8 cellular contexts compared by ENCODE assay signal in the genomic region with DNA sequence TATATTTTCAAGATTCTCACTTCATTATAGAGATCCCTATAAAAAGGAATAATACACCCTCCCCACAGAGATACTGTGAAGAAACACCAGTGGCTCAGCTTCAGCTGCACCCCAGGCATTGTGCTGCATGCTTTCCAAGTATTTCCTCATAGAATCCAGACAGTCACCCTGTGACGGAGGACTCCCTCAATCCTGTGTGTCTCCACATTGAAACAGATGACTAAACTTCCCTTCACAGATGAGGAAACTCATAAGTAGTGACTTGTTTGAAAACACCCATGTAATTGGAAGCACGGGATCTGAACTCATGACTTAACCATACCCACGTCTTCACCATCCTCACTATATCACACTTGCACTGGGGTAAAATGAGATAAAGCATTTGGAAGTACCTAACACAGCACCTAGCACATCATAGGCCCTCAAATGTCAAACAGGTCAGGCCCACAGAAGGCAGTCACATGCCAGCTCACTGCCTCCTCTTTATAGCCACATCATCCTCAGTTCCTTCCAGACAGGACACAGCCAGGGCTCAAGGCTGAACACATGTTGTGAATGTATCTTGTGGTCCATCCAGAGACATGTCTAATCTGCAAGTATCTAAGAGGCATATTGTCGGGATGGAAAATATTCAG. TPM values are rescaled to one million over a fixed set of nuclear protein-coding genes. Genes with fewer than 3 reads are reported as not detected.
DNase-seq lines count a peak whose midpoint lies in the region; ATAC-seq and TF ChIP-seq lines count a peak whose summit lies in the region.
"Had no signal": no experiment of that assay in that cellular context is flagged by ENCODE, and none has a peak within 500 bp of the region (broad histone marks: within the 10 kb centered on the region; RNA-seq: fewer than 3 reads in every experiment).

No MANE protein-coding gene starts in this region.

- intact Hi-C loops in IMR-90 (cut with micrococcal nuclease) (loop anchor here (1.0 to 5.0 kb wide), 4 partner anchors 56 to 360 kb away; a partner anchor contains a TSS), lower leg skin (cut with DNase I; ENCODE audit: low total_unique reads) (no loop called here), transverse colon (cut with DNase I; ENCODE audit: low total_unique reads) (no loop called here)
- intact Hi-C loops in activated T-helper 1 cell treated with anti-CD3 and anti-CD28 coated beads, Interleukin-12 subunit alpha, Interleukin-12 subunit beta, Interleukin-2, Interleukin-4 antibody, amounts not matched to agents 30 ng/mL and 10 ng/mL and 1 ng/mL, durations not matched to agents 14 hours and 24 hours and 36 hours (cut with micrococcal nuclease) = loop anchor here (1.0 to 10.0 kb wide), 4 partner anchors 146 to 367 kb away; no protein-coding TSS in a partner anchor

- H3K4ac ChIP-seq in IMR-90 (ENCODE audit: low read depth, low read length) = peak overlapping the region; percentile 37

- no peak for TF ChIP-seq CTCF in IMR-90 (conservative IDR thresholded peaks at IDR 0.05; ENCODE audit: low read depth, low read length)
- TF ChIP-seq CTCF in chondrocyte (IDR thresholded peaks at IDR 0.05) = no peak
- no peak for TF ChIP-seq CTCF in lower leg skin (IDR thresholded peaks at IDR 0.05)
- no peak for TF ChIP-seq CTCF in transverse colon (IDR thresholded peaks at IDR 0.05)

- peak overlapping the region; percentile 18; the same call in 1 of the 2 replicates for H3K4me2 ChIP-seq in IMR-90 (ENCODE audit: low read depth, low read length)

- CTCF ChIA-PET in IMR-90 (lab: Yijun Ruan, JAX) = interaction anchor here (0.6 to 3.5 kb wide), 23 partner anchors 9 to 400 kb away, joined by 3 to 12 read pairs (median 4); a partner anchor contains a TSS

- dilution Hi-C loops in IMR-90 (cut with HindIII; ENCODE audit: low sequenced_read_pairs, unreplicated experiment) = no loop called here

- H3K4me3 ChIP-seq in IMR-90 (ENCODE audit: insufficient read depth, low read depth, low read length) (no peak overlapping the region), lower leg skin (ENCODE audit: low read depth, poor library complexity, severe bottlenecking) (no peak overlapping the region), transverse colon (no peak overlapping the region)

- H2AFZ ChIP-seq in IMR-90 (replicated peaks; ENCODE audit: low read length, poor library complexity) = no peak overlapping the region

- peak; percentile 93 for DNase-seq in IMR-90
- no peak for DNase-seq in chondrocyte (ENCODE audit: low spot score)
- peak; percentile 57 to 83 for DNase-seq in lower leg skin (ENCODE audit: low spot score in 2 of 2)
- no peak for DNase-seq in transverse colon
- DNase-seq in activated T-helper 1 cell treated with anti-CD3 and anti-CD28 coated beads, Interleukin-12 subunit alpha, Interleukin-12 subunit beta, Interleukin-2, Interleukin-4 antibody, amounts not matched to agents 30 ng/mL and 10 ng/mL and 1 ng/mL, durations not matched to agents 14 hours and 24 hours and 36 hours (ENCODE audit: low spot score) = no peak
- no peak for DNase-seq in activated naive CD8-positive, alpha-beta T cell treated with anti-CD3 and anti-CD28 coated beads for 36 hours

- H3K23ac ChIP-seq in IMR-90 (ENCODE audit: low read depth, low read length) = peak overlapping the region; percentile 72

- no peak overlapping the region for H3K9ac ChIP-seq in IMR-90 (ENCODE audit: low read depth, low read length)

- no peak for TF ChIP-seq RAD21 in IMR-90 (IDR thresholded peaks at IDR 0.05; ENCODE audit: low read length)

- H3K36me3 ChIP-seq in IMR-90 (ENCODE audit: control insufficient read depth, insufficient read depth, low read length) = peaks cover 18% of the 10 kb centered on the region
- H3K36me3 ChIP-seq in transverse colon = peaks cover 0 to 6% (median 0%) of the 10 kb centered on the region in 4 donors

- peak overlapping the region; percentile 80 for H3K14ac ChIP-seq in IMR-90 (replicated peaks; ENCODE audit: low read depth, low read length)

- no peaks in the 10 kb centered on the region for H3K27me3 Mint-ChIP-seq in chondrocyte (ENCODE audit: low read depth)
- peaks cover 3% of the 10 kb centered on the region for H3K27me3 Mint-ChIP-seq in activated T-helper 1 cell treated with anti-CD3 and anti-CD28 coated beads, Interleukin-12 subunit alpha, Interleukin-12 subunit beta, Interleukin-2, Interleukin-4 antibody, amounts not matched to agents 30 ng/mL and 10 ng/mL and 1 ng/mL, durations not matched to agents 14 hours and 24 hours and 36 hours (ENCODE audit: insufficient read depth)
- no peaks in the 10 kb centered on the region for H3K27me3 Mint-ChIP-seq in activated naive CD8-positive, alpha-beta T cell treated with anti-CD3 and anti-CD28 coated beads for 36 hours

- peaks cover 19% of the 10 kb centered on the region; the same call in 1 of the 2 replicates for H4K20me1 ChIP-seq in IMR-90 (ENCODE audit: insufficient read depth, low read length)

- H2BK120ac ChIP-seq in IMR-90 (ENCODE audit: low read depth, low read length) = peak overlapping the region; percentile 48

- H3K9me3 ChIP-seq in IMR-90 (ENCODE audit: control insufficient read depth, insufficient read depth, low read length) (no peaks in the 10 kb centered on the region), transverse colon (no peaks in the 10 kb centered on the region)

- H3K27ac ChIP-seq in IMR-90 (ENCODE audit: insufficient read depth, low read length) = peak overlapping the region; percentile 45; the same call in 1 of the 2 replicates
- H3K27ac ChIP-seq in transverse colon = peak overlapping the region in 3 of 4 donors; percentile 5 to 49 (median 16)

- peaks cover 53% of the 10 kb centered on the region for H3K4me1 Mint-ChIP-seq in chondrocyte (ENCODE audit: low read depth)
- peaks cover 13% of the 10 kb centered on the region for H3K4me1 Mint-ChIP-seq in activated T-helper 1 cell treated with anti-CD3 and anti-CD28 coated beads, Interleukin-12 subunit alpha, Interleukin-12 subunit beta, Interleukin-2, Interleukin-4 antibody, amounts not matched to agents 30 ng/mL and 10 ng/mL and 1 ng/mL, durations not matched to agents 14 hours and 24 hours and 36 hours (ENCODE audit: low read depth)
- peaks cover 3% of the 10 kb centered on the region for H3K4me1 Mint-ChIP-seq in activated naive CD8-positive, alpha-beta T cell treated with anti-CD3 and anti-CD28 coated beads for 36 hours

- H3K79me1 ChIP-seq in IMR-90 (ENCODE audit: low read depth in 1 of 2, low read length in 2 of 2) = peaks cover 0 to 52% of the 10 kb centered on the region in 2 experiments; a peak in 2 of 4 replicates

- H2BK5ac ChIP-seq in IMR-90 (ENCODE audit: low read depth, low read length, poor library complexity, severe bottlenecking) = peak overlapping the region; percentile 84

- WGBS in IMR-90 (ENCODE audit: extremely low coverage in 2 of 2, insufficient read length in 1 of 2), 2 experiments = no CpG with 5 or more reads among the region's 4 CpGs
- WGBS in lower leg skin, 2 donors = 71 to 81% methylated on average over 4 of the region's 4 CpGs
- WGBS in transverse colon (ENCODE audit: low coverage in 1 of 2), 2 donors = 76 to 83% methylated on average over 1 to 4 of the region's 4 CpGs

- H3K56ac ChIP-seq in IMR-90 (ENCODE audit: extremely low read depth, insufficient read depth, low read length) = no peak overlapping the region; the same call in 1 of the 2 replicates

- H3K36me3 Mint-ChIP-seq in chondrocyte (ENCODE audit: low read depth) = peaks cover 15% of the 10 kb centered on the region
- peaks cover 7% of the 10 kb centered on the region for H3K36me3 Mint-ChIP-seq in activated T-helper 1 cell treated with anti-CD3 and anti-CD28 coated beads, Interleukin-12 subunit alpha, Interleukin-12 subunit beta, Interleukin-2, Interleukin-4 antibody, amounts not matched to agents 30 ng/mL and 10 ng/mL and 1 ng/mL, durations not matched to agents 14 hours and 24 hours and 36 hours (ENCODE audit: low read depth)
- no peaks in the 10 kb centered on the region for H3K36me3 Mint-ChIP-seq in activated naive CD8-positive, alpha-beta T cell treated with anti-CD3 and anti-CD28 coated beads for 36 hours

- H3K27ac Mint-ChIP-seq in chondrocyte (ENCODE audit: unreplicated experiment) = peak overlapping the region; percentile 10
- H3K27ac Mint-ChIP-seq in activated T-helper 1 cell treated with anti-CD3 and anti-CD28 coated beads, Interleukin-12 subunit alpha, Interleukin-12 subunit beta, Interleukin-2, Interleukin-4 antibody, amounts not matched to agents 30 ng/mL and 10 ng/mL and 1 ng/mL, durations not matched to agents 14 hours and 24 hours and 36 hours = no peak overlapping the region
- H3K27ac Mint-ChIP-seq in activated naive CD8-positive, alpha-beta T cell treated with anti-CD3 and anti-CD28 coated beads for 36 hours = no peak overlapping the region
- H3K27ac Mint-ChIP-seq: mesothelial cell of epicardium had no signal

- H4K8ac ChIP-seq in IMR-90 (ENCODE audit: low read depth in 2 of 2, low read length in 2 of 2) = peak overlapping the region in 1 of 2 experiments; percentile 58; a peak in 1 of 4 replicates

- POLR2A ChIA-PET in IMR-90 (lab: Charles Lee; ENCODE audit: unreplicated experiment) = no interaction called here

- H2BK20ac ChIP-seq in IMR-90 (ENCODE audit: low read depth, low read length) = peak overlapping the region; percentile 66; the same call in 1 of the 2 replicates

- no peak overlapping the region for H4K91ac ChIP-seq in IMR-90 (ENCODE audit: insufficient read depth, low read depth, low read length)

- peak overlapping the region; percentile 79; the same call in 1 of the 2 replicates for H2AK5ac ChIP-seq in IMR-90 (ENCODE audit: low read depth, low read length)

- peaks cover 16% of the 10 kb centered on the region for H3K9me1 ChIP-seq in IMR-90 (ENCODE audit: insufficient read depth, low read length)

- peak overlapping the region; percentile 6 for H2AK9ac ChIP-seq in IMR-90 (replicated peaks; ENCODE audit: low read depth, low read length, poor library complexity)

- no peak overlapping the region for H4K5ac ChIP-seq in IMR-90 (ENCODE audit: low read depth, low read length)

- peak; percentile 34 for ATAC-seq in IMR-90 (ENCODE audit: low read depth)
- no peak for ATAC-seq in HG03039 (IDR thresholded peaks at IDR 0.05; ENCODE audit: unreplicated experiment)

- H3K18ac ChIP-seq in IMR-90 (ENCODE audit: low read depth, low read length) = peak overlapping the region; percentile 6; the same call in 1 of the 2 replicates

- no TSS peak for BruUV-seq in IMR-90 (replicated peaks; lab: Mats Ljungman, UMichigan)

- no peak for TF ChIP-seq POLR2A in IMR-90 (IDR thresholded peaks at IDR 0.05; ENCODE audit: low read depth, low read length)
- TF ChIP-seq POLR2A in lower leg skin (IDR thresholded peaks at IDR 0.05) = no peak
- no peak for TF ChIP-seq POLR2A in transverse colon (IDR thresholded peaks at IDR 0.05)

- no peak overlapping the region for H3K4me3 Mint-ChIP-seq in chondrocyte (ENCODE audit: unreplicated experiment)
- no peak overlapping the region for H3K4me3 Mint-ChIP-seq in activated T-helper 1 cell treated with anti-CD3 and anti-CD28 coated beads, Interleukin-12 subunit alpha, Interleukin-12 subunit beta, Interleukin-2, Interleukin-4 antibody, amounts not matched to agents 30 ng/mL and 10 ng/mL and 1 ng/mL, durations not matched to agents 14 hours and 24 hours and 36 hours
- no peak overlapping the region for H3K4me3 Mint-ChIP-seq in activated naive CD8-positive, alpha-beta T cell treated with anti-CD3 and anti-CD28 coated beads for 36 hours
- H3K4me3 Mint-ChIP-seq: mesothelial cell of epicardium had no signal

- H3K4me1 ChIP-seq in IMR-90 (ENCODE audit: control insufficient read depth, insufficient read depth, low read length) (peaks cover 9% of the 10 kb centered on the region; the same call in 1 of the 2 replicates), transverse colon (peaks cover 5 to 19% (median 14%) of the 10 kb centered on the region in 4 donors)

- peak overlapping the region; percentile 31; the same call in 2 of the 3 replicates for H2BK15ac ChIP-seq in IMR-90 (ENCODE audit: low read depth, low read length)

- H3K9me3 Mint-ChIP-seq in chondrocyte (ENCODE audit: low read depth) = no peaks in the 10 kb centered on the region
- H3K9me3 Mint-ChIP-seq in activated T-helper 1 cell treated with anti-CD3 and anti-CD28 coated beads, Interleukin-12 subunit alpha, Interleukin-12 subunit beta, Interleukin-2, Interleukin-4 antibody, amounts not matched to agents 30 ng/mL and 10 ng/mL and 1 ng/mL, durations not matched to agents 14 hours and 24 hours and 36 hours = no peaks in the 10 kb centered on the region
- no peaks in the 10 kb centered on the region for H3K9me3 Mint-ChIP-seq in activated naive CD8-positive, alpha-beta T cell treated with anti-CD3 and anti-CD28 coated beads for 36 hours
- H3K9me3 Mint-ChIP-seq: mesothelial cell of epicardium had no signal

- H3K27me3 ChIP-seq in IMR-90 (ENCODE audit: control insufficient read depth, insufficient read depth, low read length) (no peaks in the 10 kb centered on the region), transverse colon (no peaks in the 10 kb centered on the region)

- in situ Hi-C loops in IMR-90 (cut with MboI; ENCODE audit: low sequenced_read_pairs) = loop anchor here (10.0 kb wide), 1 partner anchor 367 kb away; no protein-coding TSS in a partner anchor
- in situ Hi-C loops in transverse colon (cut with MboI; ENCODE audit: low pct_ligation_motif_present in 1 of 4, low pct_unique_long_range_greater_than_20kb in 1 of 4, low sequenced_read_pairs in 3 of 4) = no loop called here

- TF ChIP-seq EP300 in transverse colon (IDR thresholded peaks at IDR 0.05; ENCODE audit: low read depth) = no peak

RNA-seq across cellular contexts. Expression of a gene that starts 55.2 kb away (rescaled TPM):
- total RNA-seq in IMR-90 (2012; rRNA removed) (11.1 and 13.3 TPM in 2 replicates), chondrocyte (30.8 to 33.5 TPM (median 32.8 TPM) in 3 replicates), lower leg skin (1 to 10 TPM in 3 of 4 donors, under 1 TPM in 1; 0.97 to 5.9 (median 1.6) TPM), transverse colon (1 to 10 TPM in 3 of 4 donors, under 1 TPM in 1; 0.60 to 3.3 (median 2.8) TPM)
- 12.4 and 12.5 TPM in 2 replicates for polyA plus RNA-seq in IMR-90 (2012; rRNA removed)
- polyA plus RNA-seq in IMR-90 (2012; cell fraction: cytosol; rRNA removed) = 8.8 and 12.9 TPM in 2 replicates
- 8.4 and 15.0 TPM in 2 replicates for polyA plus RNA-seq in IMR-90 (2012; cell fraction: nucleus; rRNA removed; ENCODE audit: low replicate concordance)
- total RNA-seq in activated T-helper 1 cell treated with anti-CD3 and anti-CD28 coated beads, Interleukin-12 subunit alpha, Interleukin-12 subunit beta, Interleukin-2, Interleukin-4 antibody, amounts not matched to agents 30 ng/mL and 10 ng/mL and 1 ng/mL, durations not matched to agents 14 hours and 24 hours and 36 hours = 0.41 and 0.42 TPM in 2 replicates
- under 1 TPM; 0.14 to 0.30 TPM for total RNA-seq in activated naive CD8-positive, alpha-beta T cell treated with anti-CD3 and anti-CD28 coated beads for 36 hours

Comparison
In these comparisons a context has a peak if more than half of its experiments do, and no peak if none do; other contexts are left out.
1. DNase-seq: peak in IMR-90 (single experiment) and lower leg skin (2 of 2); none in chondrocyte (single experiment), transverse colon (single experiment), activated T-helper 1 cell treated with anti-CD3 and anti-CD28 coated beads, Interleukin-12 subunit alpha, Interleukin-12 subunit beta, Interleukin-2, Interleukin-4 antibody, amounts not matched to agents 30 ng/mL and 10 ng/mL and 1 ng/mL, durations not matched to agents 14 hours and 24 hours and 36 hours (single experiment) and activated naive CD8-positive, alpha-beta T cell treated with anti-CD3 and anti-CD28 coated beads for 36 hours (single experiment).
2. intact Hi-C loops: an anchor here in IMR-90 (1.0 to 5.0 kb wide) and activated T-helper 1 cell treated with anti-CD3 and anti-CD28 coated beads, Interleukin-12 subunit alpha, Interleukin-12 subunit beta, Interleukin-2, Interleukin-4 antibody, amounts not matched to agents 30 ng/mL and 10 ng/mL and 1 ng/mL, durations not matched to agents 14 hours and 24 hours and 36 hours (1.0 to 10.0 kb wide); none called in lower leg skin and transverse colon.